Comparison of ENCODE assay signal across 9 cellular contexts in the genomic region with DNA sequence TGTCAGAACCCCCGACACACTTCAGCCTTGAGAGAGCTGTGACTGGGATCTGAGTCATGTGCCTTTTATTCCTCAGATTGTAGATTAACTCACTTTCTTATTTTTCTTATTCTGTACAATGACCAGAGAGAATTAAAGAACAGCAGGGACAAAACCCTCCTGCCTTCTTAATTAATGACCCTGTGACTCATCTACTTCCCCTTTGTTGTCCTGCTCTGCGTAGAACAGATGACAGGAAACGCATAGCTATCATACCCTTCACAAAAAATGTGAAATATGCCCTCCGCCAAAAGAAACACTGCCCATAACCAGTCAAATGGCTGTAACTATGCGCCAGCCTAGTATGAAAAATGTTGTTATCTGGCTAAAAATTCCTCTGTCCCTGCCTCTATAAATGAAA. TPM values are rescaled to one million over a fixed set of nuclear protein-coding genes. Genes with fewer than 3 reads are reported as not detected.
DNase-seq lines count a peak whose midpoint lies in the region; ATAC-seq lines count a peak whose summit lies in the region.
"Had no signal": no experiment of that assay in that cellular context is flagged by ENCODE, and none has a peak within 500 bp of the region (broad histone marks: within the 10 kb centered on the region; RNA-seq: fewer than 3 reads in every experiment).

No MANE protein-coding gene starts in this region.

- DNase-seq in Daoy (ENCODE audit: low read depth) (peak; percentile 92), NCI-H69 (lab: John Stamatoyannopoulos, UW) (peak; percentile 48), dermis blood vessel endothelial cell (peak; percentile 94), naive B cell (no peak), NCI-H2081 treated with DMSO at 0.1 percent for 48 hours (lab: John Stamatoyannopoulos, UW) (no peak), occipital lobe (lab: John Stamatoyannopoulos, UW) (no peak)
- no peak for DNase-seq in activated T-helper 1 cell treated with anti-CD3 and anti-CD28 coated beads, Interleukin-12 subunit alpha, Interleukin-12 subunit beta, Interleukin-2, Interleukin-4 antibody, amounts not matched to agents 30 ng/mL and 10 ng/mL and 1 ng/mL, durations not matched to agents 14 hours and 24 hours and 36 hours (ENCODE audit: low spot score)

- intact Hi-C loops in activated T-helper 1 cell treated with anti-CD3 and anti-CD28 coated beads, Interleukin-12 subunit alpha, Interleukin-12 subunit beta, Interleukin-2, Interleukin-4 antibody, amounts not matched to agents 30 ng/mL and 10 ng/mL and 1 ng/mL, durations not matched to agents 14 hours and 24 hours and 36 hours (cut with micrococcal nuclease), result loop anchor here (5.0 kb wide), 1 partner anchor 209 kb away; no protein-coding TSS in a partner anchor

- no peaks in the 10 kb centered on the region for H3K36me3 Mint-ChIP-seq in naive B cell
- H3K36me3 Mint-ChIP-seq in activated T-helper 1 cell treated with anti-CD3 and anti-CD28 coated beads, Interleukin-12 subunit alpha, Interleukin-12 subunit beta, Interleukin-2, Interleukin-4 antibody, amounts not matched to agents 30 ng/mL and 10 ng/mL and 1 ng/mL, durations not matched to agents 14 hours and 24 hours and 36 hours (ENCODE audit: low read depth), result no peaks in the 10 kb centered on the region

- ATAC-seq in naive B cell (ENCODE audit: low read depth in 2 of 2), result peak; percentile 80 to 86
- no peak for ATAC-seq in HG03097 (IDR thresholded peaks at IDR 0.05; ENCODE audit: low FRiP score, unreplicated experiment)
- ATAC-seq: left lobe of liver had no signal

- no peak overlapping the region for H3K4me3 Mint-ChIP-seq in naive B cell
- H3K4me3 Mint-ChIP-seq in activated T-helper 1 cell treated with anti-CD3 and anti-CD28 coated beads, Interleukin-12 subunit alpha, Interleukin-12 subunit beta, Interleukin-2, Interleukin-4 antibody, amounts not matched to agents 30 ng/mL and 10 ng/mL and 1 ng/mL, durations not matched to agents 14 hours and 24 hours and 36 hours, result no peak overlapping the region

- peaks cover 4 to 11% (median 11%) of the 10 kb centered on the region in 3 donors for H3K4me1 Mint-ChIP-seq in naive B cell
- H3K4me1 Mint-ChIP-seq in activated T-helper 1 cell treated with anti-CD3 and anti-CD28 coated beads, Interleukin-12 subunit alpha, Interleukin-12 subunit beta, Interleukin-2, Interleukin-4 antibody, amounts not matched to agents 30 ng/mL and 10 ng/mL and 1 ng/mL, durations not matched to agents 14 hours and 24 hours and 36 hours (ENCODE audit: low read depth), result no peaks in the 10 kb centered on the region

- H3K9me3 Mint-ChIP-seq in naive B cell, result no peaks in the 10 kb centered on the region
- no peaks in the 10 kb centered on the region for H3K9me3 Mint-ChIP-seq in activated T-helper 1 cell treated with anti-CD3 and anti-CD28 coated beads, Interleukin-12 subunit alpha, Interleukin-12 subunit beta, Interleukin-2, Interleukin-4 antibody, amounts not matched to agents 30 ng/mL and 10 ng/mL and 1 ng/mL, durations not matched to agents 14 hours and 24 hours and 36 hours

- H3K27me3 Mint-ChIP-seq in naive B cell, result peaks cover 0 to 11% (median 9%) of the 10 kb centered on the region in 3 donors
- H3K27me3 Mint-ChIP-seq in activated T-helper 1 cell treated with anti-CD3 and anti-CD28 coated beads, Interleukin-12 subunit alpha, Interleukin-12 subunit beta, Interleukin-2, Interleukin-4 antibody, amounts not matched to agents 30 ng/mL and 10 ng/mL and 1 ng/mL, durations not matched to agents 14 hours and 24 hours and 36 hours (ENCODE audit: insufficient read depth), result peaks cover 2% of the 10 kb centered on the region

- peak overlapping the region in 1 of 6 donors; percentile 9 for H3K27ac Mint-ChIP-seq in naive B cell
- H3K27ac Mint-ChIP-seq in activated T-helper 1 cell treated with anti-CD3 and anti-CD28 coated beads, Interleukin-12 subunit alpha, Interleukin-12 subunit beta, Interleukin-2, Interleukin-4 antibody, amounts not matched to agents 30 ng/mL and 10 ng/mL and 1 ng/mL, durations not matched to agents 14 hours and 24 hours and 36 hours, result no peak overlapping the region

RNA-seq across cellular contexts. Expression of a gene that starts 9.1 kb away (rescaled TPM):
- 0.34 and 0.89 TPM in 2 replicates for total RNA-seq in Daoy (2014; rRNA removed; shearing (Covaris generic))
- total RNA-seq in dermis blood vessel endothelial cell (0.17 and 0.19 TPM in 2 replicates), occipital lobe (0.94 TPM)
- polyA plus RNA-seq in naive B cell (ENCODE audit: low read depth in 6 of 6), result under 1 TPM in 4 of 6 donors, not detected in 2; 0.08 to 0.74 (median 0.09) TPM
- 0.07 TPM in 1 of 2 replicates, not detected in the other for total RNA-seq in activated T-helper 1 cell treated with anti-CD3 and anti-CD28 coated beads, Interleukin-12 subunit alpha, Interleukin-12 subunit beta, Interleukin-2, Interleukin-4 antibody, amounts not matched to agents 30 ng/mL and 10 ng/mL and 1 ng/mL, durations not matched to agents 14 hours and 24 hours and 36 hours

Comparison
In these comparisons a context has a peak if more than half of its experiments do, and no peak if none do; other contexts are left out.
1. DNase-seq: peak in Daoy (single experiment), NCI-H69 (single experiment) and dermis blood vessel endothelial cell (single experiment); none in naive B cell (single experiment), NCI-H2081 treated with DMSO at 0.1 percent for 48 hours (single experiment), occipital lobe (single experiment) and activated T-helper 1 cell treated with anti-CD3 and anti-CD28 coated beads, Interleukin-12 subunit alpha, Interleukin-12 subunit beta, Interleukin-2, Interleukin-4 antibody, amounts not matched to agents 30 ng/mL and 10 ng/mL and 1 ng/mL, durations not matched to agents 14 hours and 24 hours and 36 hours (single experiment).